ENCODE assay signal across 8 cellular contexts in the genomic region with DNA sequence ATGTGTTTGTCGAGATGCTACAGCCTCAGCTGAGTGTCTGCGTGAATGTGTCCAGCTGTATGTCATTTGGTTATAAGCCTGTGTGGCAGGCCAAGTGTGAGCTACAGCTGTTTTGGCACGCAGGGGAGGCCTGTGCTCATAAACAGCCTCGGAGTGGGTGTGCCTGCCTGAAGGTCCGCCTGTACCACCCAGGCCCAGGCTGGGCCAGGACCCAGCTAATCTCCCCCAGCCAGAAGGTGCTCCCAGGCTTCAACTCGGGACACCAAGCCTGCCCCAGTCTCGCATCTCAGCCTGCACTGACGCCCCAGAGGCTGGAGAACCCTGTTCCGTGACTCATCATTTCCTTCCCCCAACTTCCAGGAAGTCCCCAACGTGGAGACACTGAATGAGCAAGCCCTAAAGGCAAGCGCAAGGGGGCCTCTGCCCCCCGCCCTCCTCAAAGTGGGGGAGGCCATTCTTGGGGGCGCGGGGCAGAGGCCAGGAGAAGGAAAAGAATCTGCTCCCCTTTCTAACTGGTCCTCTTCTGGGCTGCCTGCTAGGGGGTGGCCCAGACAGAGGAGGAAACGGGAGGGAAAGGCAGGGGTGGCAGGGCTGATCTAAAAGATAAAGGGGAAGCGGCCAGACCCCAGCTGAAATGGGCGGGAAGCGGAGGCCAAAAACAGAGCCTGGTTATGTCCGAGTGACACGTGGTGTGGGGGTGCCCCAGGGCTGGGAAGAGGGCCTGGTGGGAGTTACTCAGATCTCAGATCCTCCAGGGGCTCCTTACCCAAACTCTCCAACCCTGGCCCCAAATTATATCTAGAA. TPM values are rescaled to one million over a fixed set of nuclear protein-coding genes. Genes with fewer than 3 reads are reported as not detected.
DNase-seq lines count a peak whose midpoint lies in the region; ATAC-seq and TF ChIP-seq lines count a peak whose summit lies in the region.

No MANE protein-coding gene starts in this region.

- CTCF ChIA-PET in PC-9 (lab: Charles Lee) = interaction anchor here (0.6 kb wide), 1 partner anchor 43 kb away, joined by 3 read pairs; no protein-coding TSS in a partner anchor
- CTCF ChIA-PET in naive thymus-derived CD4-positive, alpha-beta T cell (lab: Charles Lee) = interaction anchor here (1.0 to 2.1 kb wide), 2 partner anchors 53 to 490 kb away, joined by 3 to 6 read pairs; no protein-coding TSS in a partner anchor

- H3K9me3 ChIP-seq in DOHH2 (ENCODE audit: control insufficient read depth, insufficient read depth, low read length) (no peaks in the 10 kb centered on the region; the same call in 1 of the 2 replicates), PC-9 (ENCODE audit: insufficient read depth, low read depth) (no peaks in the 10 kb centered on the region), esophagus squamous epithelium (no peaks in the 10 kb centered on the region)
- no peaks in the 10 kb centered on the region for H3K9me3 ChIP-seq in naive thymus-derived CD4-positive, alpha-beta T cell (ENCODE audit: control insufficient read depth in 2 of 3, low read length in 3 of 3)

- H3K9me2 ChIP-seq in DOHH2 (replicated peaks; ENCODE audit: control insufficient read depth, low read length) = no peaks in the 10 kb centered on the region
- no peaks in the 10 kb centered on the region for H3K9me2 ChIP-seq in PC-9 (ENCODE audit: insufficient read depth)

- no peaks in the 10 kb centered on the region for H3K27me3 ChIP-seq in DOHH2 (ENCODE audit: control insufficient read depth, low read length)
- H3K27me3 ChIP-seq in PC-9 (ENCODE audit: insufficient read depth, low read depth) = no peaks in the 10 kb centered on the region
- H3K27me3 ChIP-seq in esophagus squamous epithelium = no peaks in the 10 kb centered on the region
- no peaks in the 10 kb centered on the region for H3K27me3 ChIP-seq in naive thymus-derived CD4-positive, alpha-beta T cell (ENCODE audit: control insufficient read depth in 2 of 2, insufficient read depth in 2 of 2, low read length in 2 of 2)

- in situ Hi-C loops in G401 (cut with HindIII; ENCODE audit: low sequenced_read_pairs) = no loop called here

- TF ChIP-seq CTCF in DOHH2 (IDR thresholded peaks at IDR 0.05; ENCODE audit: low read depth, low read length, poor library complexity, severe bottlenecking) (no peak), PC-9 (conservative IDR thresholded peaks at IDR 0.05) (no peak), esophagus squamous epithelium (IDR thresholded peaks at IDR 0.05) (peak in 1 of 6 experiments; percentile 6)

- H3K4me1 Mint-ChIP-seq in naive thymus-derived CD4-positive, alpha-beta T cell = peaks cover 19 to 66% (median 51%) of the 10 kb centered on the region in 7 donors

- ATAC-seq in HG03039 (IDR thresholded peaks at IDR 0.05; ENCODE audit: unreplicated experiment) = peak; percentile 29
- peak; percentile 74 for ATAC-seq in naive thymus-derived CD4-positive, alpha-beta T cell

- H3K27ac ChIP-seq in DOHH2 (ENCODE audit: low read depth, low read length) (peak overlapping the region; percentile 89), PC-9 (peak overlapping the region; percentile 92), esophagus squamous epithelium (peak overlapping the region; percentile 95 to 96 (median 96))
- H3K27ac ChIP-seq in naive thymus-derived CD4-positive, alpha-beta T cell (ENCODE audit: low read depth, low read length) = peak overlapping the region; percentile 62

- WGBS in esophagus squamous epithelium, 2 donors = 3 to 10% methylated on average over 6 to 9 of the region's 20 CpGs

- peak in 2 of 4 donors; percentile 53 to 61 for TF ChIP-seq POLR2A in esophagus squamous epithelium (IDR thresholded peaks at IDR 0.05)

- peak overlapping the region; percentile 54 to 91 (median 83) for H3K27ac Mint-ChIP-seq in naive thymus-derived CD4-positive, alpha-beta T cell

- DNase-seq in PC-9 = peak; percentile 57 to 90
- DNase-seq in activated T-cell treated with anti-CD3 and anti-CD28 coated beads for 4 hours = peak; percentile 86
- no peak for DNase-seq in esophagus squamous epithelium (lab: John Stamatoyannopoulos, UW)
- DNase-seq in naive thymus-derived CD4-positive, alpha-beta T cell = peak; percentile 38 to 88 (median 61)
- peak; percentile 34 to 65 (median 56) for DNase-seq in stimulated activated naive CD4-positive, alpha-beta T cell (lab: John Stamatoyannopoulos, UW)
- no peak for DNase-seq in G401 (ENCODE audit: low spot score)

- H3K4me1 ChIP-seq in DOHH2 (ENCODE audit: control insufficient read depth, low read length) = peaks cover 32% of the 10 kb centered on the region
- peaks cover 50% of the 10 kb centered on the region for H3K4me1 ChIP-seq in PC-9 (replicated peaks; ENCODE audit: insufficient read depth)
- H3K4me1 ChIP-seq in esophagus squamous epithelium = peaks cover 35 to 77% (median 36%) of the 10 kb centered on the region in 3 donors
- peaks cover 18 to 35% of the 10 kb centered on the region in 2 donors for H3K4me1 ChIP-seq in naive thymus-derived CD4-positive, alpha-beta T cell (ENCODE audit: control insufficient read depth in 2 of 2, insufficient read depth in 2 of 2, low read length in 2 of 2)

- peak overlapping the region; percentile 90 for H3K4me3 ChIP-seq in DOHH2 (ENCODE audit: low read length)
- peak overlapping the region; percentile 98 for H3K4me3 ChIP-seq in PC-9
- H3K4me3 ChIP-seq in esophagus squamous epithelium = peak overlapping the region; percentile 69 to 97 (median 92)
- H3K4me3 ChIP-seq in naive thymus-derived CD4-positive, alpha-beta T cell (ENCODE audit: low read length) = peak overlapping the region; percentile 77

- peak overlapping the region; percentile 85 to 91 (median 88) for H3K4me3 Mint-ChIP-seq in naive thymus-derived CD4-positive, alpha-beta T cell

- H3K27me3 Mint-ChIP-seq in naive thymus-derived CD4-positive, alpha-beta T cell = no peaks in the 10 kb centered on the region

- H3K36me3 ChIP-seq in DOHH2 (ENCODE audit: control insufficient read depth, low read length) (peaks cover 68% of the 10 kb centered on the region), PC-9 (ENCODE audit: low read depth) (peaks cover 41% of the 10 kb centered on the region), esophagus squamous epithelium (peaks cover 8 to 36% (median 21%) of the 10 kb centered on the region in 3 donors)
- peaks cover 0 to 8% (median 5%) of the 10 kb centered on the region in 3 experiments for H3K36me3 ChIP-seq in naive thymus-derived CD4-positive, alpha-beta T cell (ENCODE audit: control insufficient read depth in 2 of 3, insufficient read depth in 3 of 3, low read length in 3 of 3)

- BruUV-seq in PC-9 (replicated peaks; lab: Mats Ljungman, UMichigan) = TSS peak; percentile 41

- H3K36me3 Mint-ChIP-seq in naive thymus-derived CD4-positive, alpha-beta T cell = peaks cover 0 to 40% (median 3%) of the 10 kb centered on the region in 5 donors

- H3K79me2 ChIP-seq in DOHH2 (ENCODE audit: control insufficient read depth, low read length) = peaks cover 69% of the 10 kb centered on the region
- peaks cover 67% of the 10 kb centered on the region for H3K79me2 ChIP-seq in PC-9 (ENCODE audit: low read depth)

- H3K9me3 Mint-ChIP-seq in naive thymus-derived CD4-positive, alpha-beta T cell = no peaks in the 10 kb centered on the region

- H3K4me2 ChIP-seq in DOHH2 (ENCODE audit: low read length) (peak overlapping the region; percentile 87), PC-9 (peak overlapping the region; percentile 83)

- H4K20me1 ChIP-seq in DOHH2 (ENCODE audit: control insufficient read depth, insufficient read depth, low read depth, low read length) (peaks cover 25% of the 10 kb centered on the region; the same call in 1 of the 2 replicates), PC-9 (ENCODE audit: insufficient read depth) (peaks cover 11% of the 10 kb centered on the region; the same call in 1 of the 2 replicates)

- intact Hi-C loops in PC-9 (cut with micrococcal nuclease; ENCODE audit: unreplicated experiment) = loop anchor here (5.0 kb wide), 2 partner anchors 54 to 116 kb away; no protein-coding TSS in a partner anchor
- intact Hi-C loops in esophagus squamous epithelium (cut with DNase I) = no loop called here
- intact Hi-C loops in naive thymus-derived CD4-positive, alpha-beta T cell (cut with micrococcal nuclease) = loop anchor here (1.0 to 10.0 kb wide), 11 partner anchors 29 to 488 kb away; partner anchors contain the start of genes FKRP (in 2 of the 2), STRN4 (in 2 of the 2), AP2S1 (in 1 of the 2) and INAFM1 (in 1 of the 2)

- H2AFZ ChIP-seq in PC-9 = no peak overlapping the region; the same call in 1 of the 2 replicates

- H3F3A ChIP-seq in DOHH2 (ENCODE audit: control insufficient read depth, insufficient read depth) (0 out of 2 replicates have a peak, but pooled peaks cover 2% of the 10 kb centered on the region), PC-9 (ENCODE audit: insufficient read depth, low read depth) (peaks cover 63% of the 10 kb centered on the region)

- POLR2A ChIA-PET in PC-9 (lab: Charles Lee; ENCODE audit: unreplicated experiment) = interaction anchor here (0.6 to 0.7 kb wide), 2 partner anchors 11 to 351 kb away, joined by 4 to 21 read pairs; no protein-coding TSS in a partner anchor
- POLR2A ChIA-PET in naive thymus-derived CD4-positive, alpha-beta T cell (lab: Charles Lee) = interaction anchor here (0.9 to 3.4 kb wide), 4 partner anchors 16 to 52 kb away, joined by 3 to 14 read pairs (median 4); no protein-coding TSS in a partner anchor

RNA-seq across cellular contexts. Expression of gene SLC1A5, which starts 2.0 kb away (rescaled TPM):
- total RNA-seq in PC-9 (2021) = 218 and 264 TPM in 2 replicates
- total RNA-seq in esophagus squamous epithelium = 100 to 1,000 TPM in 3 of 4 donors, 10 to 100 TPM in 1; 97.3 to 156 (median 114) TPM
- 100 to 1,000 TPM in 1 of 5 experiments, 10 to 100 TPM in 1, 1 to 10 TPM in 3; 3.5 to 120 (median 5.3) TPM for total RNA-seq in naive thymus-derived CD4-positive, alpha-beta T cell
- polyA plus RNA-seq in naive thymus-derived CD4-positive, alpha-beta T cell = 1 to 10 TPM; 1.1 to 5.6 TPM
- 153 and 159 TPM in 2 replicates for total RNA-seq in G401 (2014; rRNA removed; shearing (Covaris generic))

RNA-seq across cellular contexts. Expression of gene STRN4, which starts 40.2 kb away (rescaled TPM):
- 93.3 and 131 TPM in 2 replicates for total RNA-seq in PC-9 (2021)
- total RNA-seq in esophagus squamous epithelium = 10 to 100 TPM; 60.1 to 86.4 (median 69.7) TPM
- 100 to 1,000 TPM in 2 of 5 experiments, 10 to 100 TPM in 3; 81.3 to 120 (median 90.4) TPM for total RNA-seq in naive thymus-derived CD4-positive, alpha-beta T cell
- 10 to 100 TPM; 16.2 to 30.9 TPM for polyA plus RNA-seq in naive thymus-derived CD4-positive, alpha-beta T cell
- total RNA-seq in G401 (2014; rRNA removed; shearing (Covaris generic)) = 118 and 134 TPM in 2 replicates

RNA-seq across cellular contexts. Expression of gene FKRP, which starts 40.6 kb away (rescaled TPM):
- total RNA-seq in PC-9 (2021) (7.6 and 10.6 TPM in 2 replicates), esophagus squamous epithelium (10 to 100 TPM in 1 of 4 donors, 1 to 10 TPM in 3; 5.6 to 12.6 (median 9.3) TPM)
- 10 to 100 TPM; 17.5 to 29.8 (median 21.2) TPM for total RNA-seq in naive thymus-derived CD4-positive, alpha-beta T cell
- polyA plus RNA-seq in naive thymus-derived CD4-positive, alpha-beta T cell = 1 to 10 TPM; 1.8 to 6.8 TPM
- 19.3 and 42.4 TPM in 2 replicates for total RNA-seq in G401 (2014; rRNA removed; shearing (Covaris generic))

Comparison
In these comparisons a context has a peak if more than half of its experiments do, and no peak if none do; other contexts are left out.
1. DNase-seq: peak in PC-9 (2 of 2), activated T-cell treated with anti-CD3 and anti-CD28 coated beads for 4 hours (single experiment), naive thymus-derived CD4-positive, alpha-beta T cell (9 of 9) and stimulated activated naive CD4-positive, alpha-beta T cell (6 of 6); none in esophagus squamous epithelium (single experiment) and G401 (single experiment).
2. Peak in every context shown above with its lines, with median percentiles within 50 percentile points of each other: H3K27ac ChIP-seq and H3K4me3 ChIP-seq.